ENCODE assay signal across 1 cellular context in genomic region chr9:93949694-93950449, GRCh38.
TF ChIP-seq lines count a peak whose summit lies in the region.

No MANE protein-coding gene starts in this region.

TF ChIP-seq in Ishikawa, 13 proteins besides CTCF, POLR2A, EP300 and RAD21 (continued from another document):
- TF ChIP-seq USF1 (IDR thresholded peaks at IDR 0.05): no peak
- TF ChIP-seq YY1 (IDR thresholded peaks at IDR 0.05; ENCODE audit: low read depth): no peak
- no peak for TF ChIP-seq MAX (IDR thresholded peaks at IDR 0.05)
- no peak for TF ChIP-seq CEBPB (IDR thresholded peaks at IDR 0.05)
- TF ChIP-seq EGR1 (IDR thresholded peaks at IDR 0.05): no peak
